ENCODE assay signal across 2 cellular contexts in genomic region chr12:21324551-21324950, GRCh38.
TF ChIP-seq lines count a peak whose summit lies in the region.

No MANE protein-coding gene starts in this region.

TF ChIP-seq in WTC11, 78 proteins besides CTCF, POLR2A, EP300 and RAD21:
- TF ChIP-seq ERG (CRISPR knock-in tag; IDR thresholded peaks at IDR 0.05) (no peak), FOXK1 (CRISPR knock-in tag; IDR thresholded peaks at IDR 0.05) (no peak), FOXJ3 (CRISPR knock-in tag; IDR thresholded peaks at IDR 0.05; ENCODE audit: borderline replicate concordance) (no peak), SOX15 (CRISPR knock-in tag; IDR thresholded peaks at IDR 0.05) (no peak)

TF ChIP-seq in HepG2, 621 proteins besides CTCF, POLR2A, EP300 and RAD21:
- TF ChIP-seq SNRNP70 (IDR thresholded peaks at IDR 0.05; ENCODE audit: low read depth, low read length) (no peak), PRDM15 (CRISPR knock-in tag; IDR thresholded peaks at IDR 0.05) (no peak), ZNF598 (CRISPR knock-in tag; IDR thresholded peaks at IDR 0.05; ENCODE audit: borderline replicate concordance) (no peak), ZNF615 (CRISPR knock-in tag; IDR thresholded peaks at IDR 0.05; ENCODE audit: borderline replicate concordance) (no peak), ZNF530 (CRISPR knock-in tag; IDR thresholded peaks at IDR 0.05; ENCODE audit: low read depth) (no peak), TRIM22 (IDR thresholded peaks at IDR 0.05) (no peak), ZNF510 (CRISPR knock-in tag; IDR thresholded peaks at IDR 0.05; ENCODE audit: low read depth) (no peak), ARID3A (IDR thresholded peaks at IDR 0.05; ENCODE audit: low read depth, low read length) (no peak), MAZ (IDR thresholded peaks at IDR 0.05; ENCODE audit: borderline replicate concordance, low read depth, low read length) (no peak), MAZ (CRISPR knock-in tag; IDR thresholded peaks at IDR 0.05; ENCODE audit: low read depth) (no peak), CBFB (CRISPR knock-in tag; IDR thresholded peaks at IDR 0.05) (no peak), ERF (CRISPR knock-in tag; IDR thresholded peaks at IDR 0.05) (no peak), MEIS2 (CRISPR knock-in tag; IDR thresholded peaks at IDR 0.05) (no peak), ISL2 (CRISPR knock-in tag; IDR thresholded peaks at IDR 0.05) (no peak), SMARCC2 (IDR thresholded peaks at IDR 0.05) (no peak), ZSCAN22 (CRISPR knock-in tag; IDR thresholded peaks at IDR 0.05) (no peak), KMT2B (CRISPR knock-in tag; IDR thresholded peaks at IDR 0.05) (no peak)
